Comparison of ENCODE assay signal across 8 cellular contexts in genomic region chr16:11586856-11587642, GRCh38. TPM values are rescaled to one million over a fixed set of nuclear protein-coding genes. Genes with fewer than 3 reads are reported as not detected.
A peak's percentile ranks its signal among the peaks of the same experiment; 100 is the strongest.
DNase-seq lines count a peak whose midpoint lies in the region; ATAC-seq, FAIRE-seq and TF ChIP-seq lines count a peak whose summit lies in the region.

Gene LITAF (minus strand): TSS chr16:11586919. CDS start chr16:11556730, 30,189 bp downstream.

- POLR2A ChIA-PET in activated CD8-positive, alpha-beta T cell treated with anti-CD3 and anti-CD28 coated beads, Interleukin-2, amount 10 ng/mL, durations not matched to agents 7 days and 5 days (lab: Charles Lee), result interaction anchor here (0.6 to 2.9 kb wide), 11 partner anchors 8 to 155 kb away, joined by 3 to 11 read pairs (median 4); partner anchors contain the start of genes SNN and TXNDC11
- POLR2A ChIA-PET in H1 (lab: Charles Lee; ENCODE audit: partially characterized antibody), result interaction anchor here (0.6 to 3.4 kb wide), 8 partner anchors 10 to 85 kb away, joined by 3 to 24 read pairs (median 3); partner anchors contain the start of gene SNN

- CTCF ChIA-PET in activated CD8-positive, alpha-beta T cell treated with anti-CD3 and anti-CD28 coated beads, Interleukin-2, amount 10 ng/mL, durations not matched to agents 7 days and 5 days (lab: Charles Lee), result interaction anchor here (0.6 to 2.3 kb wide), 6 partner anchors 11 to 56 kb away, joined by 3 to 13 read pairs (median 5); no protein-coding TSS in a partner anchor
- CTCF ChIA-PET in H1 (lab: Charles Lee; ENCODE audit: partially characterized antibody), result interaction anchor here (0.6 to 2.8 kb wide), 9 partner anchors 11 to 178 kb away, joined by 3 to 15 read pairs (median 4); no protein-coding TSS in a partner anchor

- peak within 1 kb of the TSS; percentile 22 to 73 (median 52); a peak in 5 of 7 replicates for H3K9ac ChIP-seq in H1 (replicated peaks in 1 of 4; ENCODE audit: extremely low read depth in 1 of 4, low read depth in 3 of 4, low read length in 3 of 4)

- H3K27me3 ChIP-seq in H1 (replicated peaks in 1 of 4; ENCODE audit: control insufficient read depth in 3 of 4, extremely low read depth in 1 of 4, insufficient read depth in 3 of 4, low read length in 3 of 4), result peaks cover 4 to 21% (median 13%) of the 10 kb centered on the region in 4 experiments

- ATAC-seq in activated CD8-positive, alpha-beta T cell treated with anti-CD3 and anti-CD28 coated beads, Interleukin-2, amount 10 ng/mL, durations not matched to agents 7 days and 5 days, result peak; percentile 68
- no peak for ATAC-seq in HG03342 (IDR thresholded peaks at IDR 0.05; ENCODE audit: unreplicated experiment)

- DNase-seq in GM03348 (ENCODE audit: low spot score), result peak; percentile 94
- no peak for DNase-seq in H4 (ENCODE audit: low spot score)
- DNase-seq in NCI-H1092 (lab: John Stamatoyannopoulos, UW), result peak; percentile 31
- DNase-seq in activated CD8-positive, alpha-beta T cell treated with anti-CD3 and anti-CD28 coated beads, Interleukin-2, amount 10 ng/mL, durations not matched to agents 7 days and 5 days, result peak; percentile 65
- peak; percentile 9 to 79 for DNase-seq in H1 (ENCODE audit: low read depth in 1 of 2, low spot score in 2 of 2)
- peak; percentile 94 for DNase-seq in mesenteric fat pad (ENCODE audit: low spot score)
- DNase-seq in stimulated activated CD8-positive, alpha-beta memory T cell treated with anti-CD3 and anti-CD28 coated beads, Interleukin-7, amount 100 ng/mL, for 24 hours (ENCODE audit: low read depth), result peak; percentile 26

- FAIRE-seq in H1 (lab: Jason Lieb, UNC), result no peak

- peaks cover 8% of the 10 kb centered on the region for H3K27me3 Mint-ChIP-seq in activated CD8-positive, alpha-beta T cell treated with anti-CD3 and anti-CD28 coated beads, Interleukin-2, amount 10 ng/mL, durations not matched to agents 7 days and 5 days (ENCODE audit: low read depth)

- TF ChIP-seq POLR2A in H1 (IDR thresholded peaks at IDR 0.05; ENCODE audit: control extremely low read depth in 1 of 2, low read depth in 2 of 2, low read length in 2 of 2), result no peak

- peak; percentile 46 to 49; a peak in 3 of 4 replicates for TF ChIP-seq RAD21 in H1 (IDR thresholded peaks at IDR 0.05 in 1 of 2, conservative IDR thresholded peaks at IDR 0.05 in 1 of 2; ENCODE audit: low read depth in 2 of 2, low read length in 2 of 2)

- peak within 1 kb of the TSS; percentile 41 for H4K5ac ChIP-seq in H1 (ENCODE audit: insufficient read length, low read depth, low read length)

- H2BK120ac ChIP-seq in H1 (replicated peaks; ENCODE audit: low read depth, low read length), result no peak within 1 kb of the TSS

- peak within 1 kb of the TSS; percentile 8; the same call in 1 of the 2 replicates for H2BK5ac ChIP-seq in H1 (ENCODE audit: low read depth, low read length)

- H3K56ac ChIP-seq in H1 (replicated peaks; ENCODE audit: insufficient read length, low read depth, low read length), result no peak within 1 kb of the TSS

- peaks cover 7% of the 10 kb centered on the region for H3K23me2 ChIP-seq in H1 (ENCODE audit: low read depth, low read length)

- peak within 1 kb of the TSS; percentile 90 for H2AK5ac ChIP-seq in H1 (ENCODE audit: low read depth, low read length)

- peak within 1 kb of the TSS; percentile 90; the same call in 1 of the 2 replicates for H4K8ac ChIP-seq in H1 (ENCODE audit: extremely low read depth, insufficient read depth, low read length)

- peaks cover 0 to 4% of the 10 kb centered on the region in 2 experiments for H4K20me1 ChIP-seq in H1 (replicated peaks in 1 of 2; ENCODE audit: control insufficient read depth in 1 of 2, insufficient read depth in 2 of 2, low read length in 2 of 2)

- no peak for TF ChIP-seq EP300 in H1 (IDR thresholded peaks at IDR 0.05; ENCODE audit: borderline replicate concordance in 1 of 2, low read depth in 2 of 2, low read length in 2 of 2)

- peak within 1 kb of the TSS; percentile 82 to 86 for H3K4me2 ChIP-seq in H1 (ENCODE audit: insufficient read depth in 1 of 2, low read depth in 2 of 2, low read length in 2 of 2)

- peak within 1 kb of the TSS; percentile 25; the same call in 1 of the 2 replicates for H2BK15ac ChIP-seq in H1 (ENCODE audit: low read length)

- peak within 1 kb of the TSS; percentile 78 for H2BK12ac ChIP-seq in H1 (ENCODE audit: low read depth, low read length)

- H4K91ac ChIP-seq in H1 (replicated peaks; ENCODE audit: insufficient read length, low read length), result peak within 1 kb of the TSS; percentile 67

- H3K36me3 Mint-ChIP-seq in activated CD8-positive, alpha-beta T cell treated with anti-CD3 and anti-CD28 coated beads, Interleukin-2, amount 10 ng/mL, durations not matched to agents 7 days and 5 days (ENCODE audit: low read depth), result peaks cover 21% of the 10 kb centered on the region

- peak within 1 kb of the TSS; percentile 90 for H3K4me3 Mint-ChIP-seq in activated CD8-positive, alpha-beta T cell treated with anti-CD3 and anti-CD28 coated beads, Interleukin-2, amount 10 ng/mL, durations not matched to agents 7 days and 5 days

- H3K14ac ChIP-seq in H1 (ENCODE audit: insufficient read length), result no peak within 1 kb of the TSS

- peak within 1 kb of the TSS; percentile 49 to 87 (median 63) for H3K4me3 ChIP-seq in H1 (ENCODE audit: extremely low read depth in 1 of 4, insufficient read depth in 2 of 4, low read depth in 3 of 4, low read length in 4 of 4)

- peak within 1 kb of the TSS; percentile 0 for H3K4ac ChIP-seq in H1 (replicated peaks; ENCODE audit: insufficient read length, low read depth, low read length)

- H3K27ac Mint-ChIP-seq in activated CD8-positive, alpha-beta T cell treated with anti-CD3 and anti-CD28 coated beads, Interleukin-2, amount 10 ng/mL, durations not matched to agents 7 days and 5 days, result peak within 1 kb of the TSS; percentile 93

- peaks cover 40% of the 10 kb centered on the region for H3K4me1 Mint-ChIP-seq in activated CD8-positive, alpha-beta T cell treated with anti-CD3 and anti-CD28 coated beads, Interleukin-2, amount 10 ng/mL, durations not matched to agents 7 days and 5 days (ENCODE audit: low read depth)

- peaks cover 12 to 29% (median 25%) of the 10 kb centered on the region in 4 experiments for H3K4me1 ChIP-seq in H1 (replicated peaks in 1 of 4; ENCODE audit: control insufficient read depth in 3 of 4, insufficient read depth in 4 of 4, low read length in 3 of 4)

- peak within 1 kb of the TSS; percentile 87 for H2BK20ac ChIP-seq in H1 (ENCODE audit: low read length)

- no peak within 1 kb of the TSS; the same call in 1 of the 2 replicates for H3K27ac ChIP-seq in H1 (ENCODE audit: low read depth, low read length)

- H3K79me2 ChIP-seq in H1 (ENCODE audit: control insufficient read depth in 1 of 2, insufficient read depth in 2 of 2, low read length in 2 of 2), result peaks cover 0 to 37% of the 10 kb centered on the region in 2 experiments; a peak in 3 of 4 replicates

- peaks cover 12% of the 10 kb centered on the region for H3K79me1 ChIP-seq in H1 (ENCODE audit: low read depth, low read length)

- H3K9me3 ChIP-seq in H1 (ENCODE audit: insufficient read depth in 2 of 2, low read depth in 1 of 2, low read length in 1 of 2), result no peaks in the 10 kb centered on the region; a peak in 1 of 4 replicates

- WGBS in H1 (ENCODE audit: extremely low coverage in 1 of 2, insufficient coverage in 1 of 2, insufficient read length in 1 of 2, insufficient replicate concordance in 2 of 2, low coverage in 1 of 2, low lambda C conversion rate in 2 of 2, missing lambda C conversion rate in 1 of 2), 2 experiments, result 11% methylated on average over 27 of the region's 74 CpGs; no CpG with 5 or more reads in 1 of the 2 experiments

- peak in 1 of 3 experiments; percentile 22; a peak in 1 of 4 replicates for TF ChIP-seq CTCF in H1 (IDR thresholded peaks at IDR 0.05; ENCODE audit: control extremely low read depth in 1 of 3, insufficient read depth in 1 of 3, low read depth in 1 of 3, low read length in 3 of 3)

- no peaks in the 10 kb centered on the region for H3K9me3 Mint-ChIP-seq in activated CD8-positive, alpha-beta T cell treated with anti-CD3 and anti-CD28 coated beads, Interleukin-2, amount 10 ng/mL, durations not matched to agents 7 days and 5 days (ENCODE audit: insufficient read depth)

- H2AFZ ChIP-seq in H1 (ENCODE audit: low read length), result no peak within 1 kb of the TSS

- peak within 1 kb of the TSS; percentile 93 for H3K18ac ChIP-seq in H1 (ENCODE audit: extremely low read depth, low read length)

- no peak within 1 kb of the TSS for H3K23ac ChIP-seq in H1 (ENCODE audit: insufficient read length)

- H3K36me3 ChIP-seq in H1 (ENCODE audit: control insufficient read depth in 2 of 4, insufficient read depth in 4 of 4, low read length in 3 of 4), result no peaks in the 10 kb centered on the region

TF ChIP-seq in H1, 55 proteins besides CTCF, POLR2A, EP300 and RAD21 (continues in another document):
- TF ChIP-seq GABPA (IDR thresholded peaks at IDR 0.05; ENCODE audit: borderline replicate concordance, insufficient read depth, low read length), result no peak
- 0 out of 2 replicates have a peak, but pooled peaks have one; percentile 15 for TF ChIP-seq TAF1 (IDR thresholded peaks at IDR 0.05; ENCODE audit: low read depth, low read length)
- peak in 1 of 2 experiments; percentile 77; a peak in 1 of 4 replicates for TF ChIP-seq HDAC2 (IDR thresholded peaks at IDR 0.05; ENCODE audit: borderline replicate concordance in 1 of 2, low read depth in 2 of 2, low read length in 2 of 2)
- no peak for TF ChIP-seq CTBP2 (IDR thresholded peaks at IDR 0.05; ENCODE audit: borderline replicate concordance, insufficient read depth, insufficient read length, low read length)

RNA-seq across cellular contexts. Expression of gene LITAF, which starts in this region (rescaled TPM):
- total RNA-seq in H4 (2014; rRNA removed; shearing (Covaris generic)), result 98.1 and 120 TPM in 2 replicates
- total RNA-seq in activated CD8-positive, alpha-beta T cell treated with anti-CD3 and anti-CD28 coated beads, Interleukin-2, amount 10 ng/mL, durations not matched to agents 7 days and 5 days, result 10 to 100 TPM; 79.4 to 80.5 TPM
- total RNA-seq in H1 (2021; fragmentation: NEBNext Ultra II Directional; extraction: Animal tissue kit (Norgen Biotek cat#: 25700)), result 160 and 165 TPM in 2 replicates
- polyA plus RNA-seq in H1 (2011; rRNA removed), result 205 and 315 TPM in 2 replicates
- polyA plus RNA-seq in H1 (2011; cell fraction: cytosol; rRNA removed), result 150 TPM
- 185 TPM for polyA plus RNA-seq in H1 (2011; cell fraction: nucleus; rRNA removed)
- polyA plus RNA-seq in H1 (2012, experiment 1 of 2), result 80.9 to 155 TPM (median 121 TPM) in 4 replicates
- polyA plus RNA-seq in H1 (2012, experiment 2 of 2), result 82.5 TPM
- polyA plus RNA-seq in H1 (2013, experiment 1 of 2), result 77.3 TPM
- polyA plus RNA-seq in H1 (2013, experiment 2 of 2), result 80.0 TPM
- 140 and 174 TPM in 2 replicates for polyA minus RNA-seq in H1 (2011; rRNA and poly(A)+ RNA removed)
- polyA minus RNA-seq in H1 (2011; cell fraction: cytosol; rRNA and poly(A)+ RNA removed), result 85.9 TPM
- 78.8 TPM for polyA minus RNA-seq in H1 (2011; cell fraction: nucleus; rRNA and poly(A)+ RNA removed)
- total RNA-seq in mesenteric fat pad, result 191 TPM
